ENCODE assay signal across 19 cellular contexts in the genomic region with DNA sequence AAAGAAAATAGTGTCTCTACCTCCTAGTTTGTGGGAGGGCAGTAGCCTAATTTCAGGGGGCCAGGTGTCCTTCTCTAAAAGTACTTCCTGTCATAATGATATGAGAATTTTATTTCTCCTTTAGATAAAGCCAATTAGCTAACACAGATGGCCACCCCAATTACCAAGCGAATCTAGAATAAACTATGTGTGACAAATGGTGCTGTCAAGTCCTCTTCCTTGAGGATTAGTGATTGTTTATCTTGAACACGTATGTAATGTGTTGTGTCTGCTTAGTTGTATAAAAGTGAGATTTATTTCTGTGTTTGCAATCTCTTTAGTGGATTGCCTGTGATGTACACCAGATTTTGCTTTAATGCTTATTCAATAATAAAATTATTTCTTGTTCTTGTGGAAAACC.
DNase-seq lines count a peak whose midpoint lies in the region; TF ChIP-seq lines count a peak whose summit lies in the region.
"Had no signal": no experiment of that assay in that cellular context is flagged by ENCODE, and none has a peak within 500 bp of the region (broad histone marks: within the 10 kb centered on the region; RNA-seq: fewer than 3 reads in every experiment).

No MANE protein-coding gene starts in this region.

- H2BK5ac ChIP-seq in trophoblast cell (ENCODE audit: low read depth, low read length, poor library complexity), result no peak overlapping the region

- no peak overlapping the region for H4K12ac ChIP-seq in trophoblast cell (ENCODE audit: low read depth, low read length)

- no peaks in the 10 kb centered on the region for H3K4me1 ChIP-seq in hepatocyte (ENCODE audit: insufficient read depth)
- no peaks in the 10 kb centered on the region for H3K4me1 ChIP-seq in trophoblast cell (ENCODE audit: control insufficient read depth in 1 of 2, insufficient read depth in 2 of 2, low read length in 2 of 2)

- no peaks in the 10 kb centered on the region for H3K79me1 ChIP-seq in trophoblast cell (ENCODE audit: low read length)

- H3K27ac ChIP-seq in hepatocyte (peak overlapping the region; percentile 25), trophoblast cell (ENCODE audit: low read depth, low read length) (no peak overlapping the region)
- H3K27ac ChIP-seq: 22Rv1, C4-2B had no signal

- TF ChIP-seq CTCF in hepatocyte (IDR thresholded peaks at IDR 0.05; ENCODE audit: poor library complexity), result no peak

- H3K4ac ChIP-seq in trophoblast cell (ENCODE audit: low read depth, low read length), result no peak overlapping the region

- H2BK120ac ChIP-seq in trophoblast cell (ENCODE audit: insufficient read depth, low read length, poor library complexity), result no peak overlapping the region

- H3K4me3 ChIP-seq in hepatocyte (no peak overlapping the region), trophoblast cell (ENCODE audit: low read depth, low read length) (no peak overlapping the region)
- H3K4me3 ChIP-seq: GM12878 had no signal

- no peak overlapping the region for H3K9ac ChIP-seq in trophoblast cell (ENCODE audit: low read length)

- no peak overlapping the region for H3K23ac ChIP-seq in trophoblast cell (ENCODE audit: low read length)

- H3K36me3 ChIP-seq in hepatocyte (replicated peaks; ENCODE audit: insufficient read depth, low read depth), result no peaks in the 10 kb centered on the region
- H3K36me3 ChIP-seq in trophoblast cell (ENCODE audit: control insufficient read depth in 1 of 2, insufficient read depth in 2 of 2, low read length in 2 of 2), result no peaks in the 10 kb centered on the region

- H3K4me2 ChIP-seq in hepatocyte (no peak overlapping the region), trophoblast cell (ENCODE audit: low read length) (no peak overlapping the region)

- no peak overlapping the region for H2BK12ac ChIP-seq in trophoblast cell (ENCODE audit: low read length)

- H4K20me1 ChIP-seq in hepatocyte (ENCODE audit: insufficient read depth, poor library complexity, severe bottlenecking), result no peaks in the 10 kb centered on the region

- H4K91ac ChIP-seq in trophoblast cell (ENCODE audit: low read depth, low read length), result no peak overlapping the region

- no peak overlapping the region for H2AK5ac ChIP-seq in trophoblast cell (ENCODE audit: low read length)

- DNase-seq in DMS 273 (lab: John Stamatoyannopoulos, UW; ENCODE audit: unreplicated experiment) (peak; percentile 6), DMS 273 treated with DMSO at 0.1 percent for 48 hours (lab: John Stamatoyannopoulos, UW) (no peak), SHP77 (lab: John Stamatoyannopoulos, UW) (peak; percentile 29 to 39), hepatocyte (ENCODE audit: low spot score) (no peak), activated gamma-delta T cell treated with Interleukin-2 at 50 U/mL for 16 hours (no peak), COR-L47 (lab: John Stamatoyannopoulos, UW) (no peak), trophoblast cell (no peak)
- no peak for DNase-seq in stimulated activated CD4-positive, alpha-beta T cell treated with anti-CD3 and anti-CD28 coated beads, Interleukin-2, amount 100 ng/mL, for 24 hours
- DNase-seq: AML-193; GOT3; KBM-7; NCI-H187 treated with DMSO at 0.1 percent for 48 hours; NCI-H2227 treated with DMSO at 0.1 percent for 48 hours; NCI-H510A treated with DMSO at 0.1 percent for 48 hours; NK-92 treated with Interleukin-12 subunit alpha and Interleukin-12 subunit beta, amount 100 ng/mL, for 24 hours; T-helper 1 cell had no signal

- no peak overlapping the region for H3K18ac ChIP-seq in trophoblast cell (ENCODE audit: low read length)

- WGBS in hepatocyte (ENCODE audit: low lambda C conversion rate, missing lambda C conversion rate), result 45% methylated on average over 2 of the region's 2 CpGs
- no CpG with 5 or more reads among the region's 2 CpGs for WGBS in trophoblast cell (ENCODE audit: extremely low coverage, insufficient coverage, insufficient read length)

- no peak overlapping the region for H4K8ac ChIP-seq in trophoblast cell (ENCODE audit: low read depth, low read length)

- no peak overlapping the region for H2AFZ ChIP-seq in hepatocyte
- H2AFZ ChIP-seq in trophoblast cell (ENCODE audit: insufficient read depth, low read length, poor library complexity), result no peak overlapping the region

- H3K9me3 ChIP-seq in hepatocyte (ENCODE audit: low read depth) (no peaks in the 10 kb centered on the region), trophoblast cell (ENCODE audit: insufficient read depth, low read depth, low read length) (no peaks in the 10 kb centered on the region)

- H3K27me3 ChIP-seq in hepatocyte, result no peaks in the 10 kb centered on the region
- H3K27me3 ChIP-seq in trophoblast cell (ENCODE audit: insufficient read depth, low read length), result no peaks in the 10 kb centered on the region

- no peaks in the 10 kb centered on the region for H3K79me2 ChIP-seq in hepatocyte
- H3K79me2 ChIP-seq in trophoblast cell (ENCODE audit: control insufficient read depth, insufficient read depth, low read length, poor library complexity), result no peaks in the 10 kb centered on the region

- H3K14ac ChIP-seq in trophoblast cell (ENCODE audit: low read length), result no peak overlapping the region

- no peaks in the 10 kb centered on the region for H3K9me2 ChIP-seq in hepatocyte (replicated peaks; ENCODE audit: insufficient read depth)

Comparison
In these comparisons a context has a peak if more than half of its experiments do, and no peak if none do; other contexts are left out.
1. DNase-seq: peak in DMS 273 (single experiment) and SHP77 (2 of 2); none in DMS 273 treated with DMSO at 0.1 percent for 48 hours (single experiment), hepatocyte (single experiment), activated gamma-delta T cell treated with Interleukin-2 at 50 U/mL for 16 hours (single experiment), stimulated activated CD4-positive, alpha-beta T cell treated with anti-CD3 and anti-CD28 coated beads, Interleukin-2, amount 100 ng/mL, for 24 hours (0 of 2), COR-L47 (single experiment) and trophoblast cell (0 of 2).